19 cellular contexts compared by ENCODE assay signal in genomic region chr20:33851842-33852466, GRCh38. TPM values are rescaled to one million over a fixed set of nuclear protein-coding genes. Genes with fewer than 3 reads are reported as not detected.
DNase-seq lines count a peak whose midpoint lies in the region; ATAC-seq and TF ChIP-seq lines count a peak whose summit lies in the region.
"Had no signal": no experiment of that assay in that cellular context is flagged by ENCODE, and none has a peak within 500 bp of the region (broad histone marks: within the 10 kb centered on the region; RNA-seq: fewer than 3 reads in every experiment).

No MANE protein-coding gene starts in this region.

- H3K27me3 ChIP-seq in spleen (replicated peaks in 1 of 7) = no peaks in the 10 kb centered on the region
- H3K27me3 ChIP-seq: cardiac muscle cell, stomach, upper lobe of left lung had no signal

- CTCF ChIA-PET in activated CD8-positive, alpha-beta memory T cell treated with anti-CD3 and anti-CD28 coated beads, Interleukin-2, amount 10 ng/mL, durations not matched to agents 7 days and 5 days (lab: Charles Lee) = interaction anchor here (1.1 kb wide), 1 partner anchor 185 kb away, joined by 3 read pairs; the partner anchor contains the start of gene ACTL10

- H3K4me3 Mint-ChIP-seq in activated CD8-positive, alpha-beta memory T cell treated with anti-CD3 and anti-CD28 coated beads, Interleukin-2, amount 10 ng/mL, durations not matched to agents 7 days and 5 days = no peak overlapping the region
- no peak overlapping the region for H3K4me3 Mint-ChIP-seq in activated naive CD8-positive, alpha-beta T cell treated with anti-CD3 and anti-CD28 coated beads, Interleukin-2, amount 50 U/mL, for 24 hours
- H3K4me3 Mint-ChIP-seq: T-helper 17 cell had no signal

- no peaks in the 10 kb centered on the region for H3K9me3 Mint-ChIP-seq in activated CD8-positive, alpha-beta memory T cell treated with anti-CD3 and anti-CD28 coated beads, Interleukin-2, amount 10 ng/mL, durations not matched to agents 7 days and 5 days (ENCODE audit: low read depth)
- H3K9me3 Mint-ChIP-seq in activated naive CD8-positive, alpha-beta T cell treated with anti-CD3 and anti-CD28 coated beads, Interleukin-2, amount 50 U/mL, for 24 hours = no peaks in the 10 kb centered on the region

- H3K27me3 Mint-ChIP-seq in activated CD8-positive, alpha-beta memory T cell treated with anti-CD3 and anti-CD28 coated beads, Interleukin-2, amount 10 ng/mL, durations not matched to agents 7 days and 5 days = no peaks in the 10 kb centered on the region
- no peaks in the 10 kb centered on the region for H3K27me3 Mint-ChIP-seq in activated naive CD8-positive, alpha-beta T cell treated with anti-CD3 and anti-CD28 coated beads, Interleukin-2, amount 50 U/mL, for 24 hours
- H3K27me3 Mint-ChIP-seq: T-helper 17 cell had no signal

- DNase-seq in activated CD8-positive, alpha-beta memory T cell treated with anti-CD3 and anti-CD28 coated beads, Interleukin-2, amount 10 ng/mL, durations not matched to agents 7 days and 5 days = no peak
- no peak for DNase-seq in activated CD8-positive, alpha-beta memory T cell treated with anti-CD3 and anti-CD28 coated beads, Interleukin-2, amount 50 U/mL, for 4 hours
- DNase-seq in M059J (ENCODE audit: low read depth) (peak; percentile 28), spleen (peak; percentile 21)
- no peak for DNase-seq in activated naive CD8-positive, alpha-beta T cell treated with anti-CD3 and anti-CD28 coated beads, Interleukin-2, amount 50 U/mL, for 24 hours
- DNase-seq: NCI-H1417 treated with DMSO at 0.1 percent for 48 hours; NCI-H2107; nucleus accumbens; small intestine; stimulated activated CD4-positive, alpha-beta T cell treated with anti-CD3 and anti-CD28 coated beads, Interleukin-2, amount 100 ng/mL, for 48 hours; stomach; T-helper 17 cell; upper lobe of left lung; WERI-Rb-1 had no signal

- intact Hi-C loops in spleen (cut with DNase I; ENCODE audit: low total_unique reads) = no loop called here

- TF ChIP-seq POLR2A in spleen (IDR thresholded peaks at IDR 0.05) = no peak

- H3K4me3 ChIP-seq in spleen = no peak overlapping the region
- H3K4me3 ChIP-seq: cardiac muscle cell, stomach, upper lobe of left lung had no signal

- no peaks in the 10 kb centered on the region for H3K9me3 ChIP-seq in spleen
- H3K9me3 ChIP-seq: stomach, upper lobe of left lung had no signal

- H3K36me3 Mint-ChIP-seq in activated CD8-positive, alpha-beta memory T cell treated with anti-CD3 and anti-CD28 coated beads, Interleukin-2, amount 10 ng/mL, durations not matched to agents 7 days and 5 days = peaks cover 56% of the 10 kb centered on the region
- H3K36me3 Mint-ChIP-seq in activated naive CD8-positive, alpha-beta T cell treated with anti-CD3 and anti-CD28 coated beads, Interleukin-2, amount 50 U/mL, for 24 hours (ENCODE audit: low read depth) = peaks cover 58% of the 10 kb centered on the region

- no peak overlapping the region for H3K27ac ChIP-seq in spleen
- H3K27ac ChIP-seq: cardiac muscle cell, stomach, upper lobe of left lung, WERI-Rb-1 had no signal

- TF ChIP-seq CTCF in spleen (IDR thresholded peaks at IDR 0.05 in 8 of 11, conservative IDR thresholded peaks at IDR 0.05 in 3 of 11) = no peak

- no peak for ATAC-seq in activated CD8-positive, alpha-beta memory T cell treated with anti-CD3 and anti-CD28 coated beads, Interleukin-2, amount 10 ng/mL, durations not matched to agents 7 days and 5 days
- no peak for ATAC-seq in activated naive CD8-positive, alpha-beta T cell treated with anti-CD3 and anti-CD28 coated beads, Interleukin-2, amount 50 U/mL, for 24 hours
- ATAC-seq in GM21529 (IDR thresholded peaks at IDR 0.05; ENCODE audit: unreplicated experiment) (no peak), GM21423 (IDR thresholded peaks at IDR 0.05; ENCODE audit: unreplicated experiment) (no peak), GM21717 (IDR thresholded peaks at IDR 0.05; ENCODE audit: unreplicated experiment) (no peak)
- ATAC-seq: Panc1, T-helper 17 cell had no signal

- peaks cover 0 to 95% (median 79%) of the 10 kb centered on the region in 6 donors for H3K36me3 ChIP-seq in spleen

- peak overlapping the region; percentile 51 for H3K27ac Mint-ChIP-seq in activated CD8-positive, alpha-beta memory T cell treated with anti-CD3 and anti-CD28 coated beads, Interleukin-2, amount 10 ng/mL, durations not matched to agents 7 days and 5 days
- H3K27ac Mint-ChIP-seq in activated naive CD8-positive, alpha-beta T cell treated with anti-CD3 and anti-CD28 coated beads, Interleukin-2, amount 50 U/mL, for 24 hours = peak overlapping the region; percentile 72

- WGBS in spleen, 5 donors = 74 to 91% (median 86%) methylated on average over 13 of the region's 13 CpGs

- H3K4me1 Mint-ChIP-seq in activated CD8-positive, alpha-beta memory T cell treated with anti-CD3 and anti-CD28 coated beads, Interleukin-2, amount 10 ng/mL, durations not matched to agents 7 days and 5 days = peaks cover 43% of the 10 kb centered on the region
- H3K4me1 Mint-ChIP-seq in activated naive CD8-positive, alpha-beta T cell treated with anti-CD3 and anti-CD28 coated beads, Interleukin-2, amount 50 U/mL, for 24 hours = peaks cover 39% of the 10 kb centered on the region

- peaks cover 0 to 43% (median 9%) of the 10 kb centered on the region in 6 donors for H3K4me1 ChIP-seq in spleen

RNA-seq across cellular contexts. Expression of gene CHMP4B, which starts 40.8 kb away (rescaled TPM):
- 10 to 100 TPM; 79.4 to 81.9 TPM for total RNA-seq in activated CD8-positive, alpha-beta memory T cell treated with anti-CD3 and anti-CD28 coated beads, Interleukin-2, amount 10 ng/mL, durations not matched to agents 7 days and 5 days
- 71.9 and 81.9 TPM in 2 replicates for total RNA-seq in M059J (2014; rRNA removed; shearing (Covaris generic))
- total RNA-seq in spleen = 10 to 100 TPM; 44.9 to 79.1 (median 71.8) TPM
- polyA plus RNA-seq in spleen = 100 to 1,000 TPM in 1 of 3 donors, 10 to 100 TPM in 2; 75.0 to 118 (median 89.9) TPM

Comparison
In these comparisons a context has a peak if more than half of its experiments do, and no peak if none do; other contexts are left out.
1. DNase-seq: peak in M059J (single experiment) and spleen (single experiment); none in activated CD8-positive, alpha-beta memory T cell treated with anti-CD3 and anti-CD28 coated beads, Interleukin-2, amount 10 ng/mL, durations not matched to agents 7 days and 5 days (single experiment), activated CD8-positive, alpha-beta memory T cell treated with anti-CD3 and anti-CD28 coated beads, Interleukin-2, amount 50 U/mL, for 4 hours (single experiment) and activated naive CD8-positive, alpha-beta T cell treated with anti-CD3 and anti-CD28 coated beads, Interleukin-2, amount 50 U/mL, for 24 hours (single experiment).